8 cellular contexts compared by ENCODE assay signal in the genomic region with DNA sequence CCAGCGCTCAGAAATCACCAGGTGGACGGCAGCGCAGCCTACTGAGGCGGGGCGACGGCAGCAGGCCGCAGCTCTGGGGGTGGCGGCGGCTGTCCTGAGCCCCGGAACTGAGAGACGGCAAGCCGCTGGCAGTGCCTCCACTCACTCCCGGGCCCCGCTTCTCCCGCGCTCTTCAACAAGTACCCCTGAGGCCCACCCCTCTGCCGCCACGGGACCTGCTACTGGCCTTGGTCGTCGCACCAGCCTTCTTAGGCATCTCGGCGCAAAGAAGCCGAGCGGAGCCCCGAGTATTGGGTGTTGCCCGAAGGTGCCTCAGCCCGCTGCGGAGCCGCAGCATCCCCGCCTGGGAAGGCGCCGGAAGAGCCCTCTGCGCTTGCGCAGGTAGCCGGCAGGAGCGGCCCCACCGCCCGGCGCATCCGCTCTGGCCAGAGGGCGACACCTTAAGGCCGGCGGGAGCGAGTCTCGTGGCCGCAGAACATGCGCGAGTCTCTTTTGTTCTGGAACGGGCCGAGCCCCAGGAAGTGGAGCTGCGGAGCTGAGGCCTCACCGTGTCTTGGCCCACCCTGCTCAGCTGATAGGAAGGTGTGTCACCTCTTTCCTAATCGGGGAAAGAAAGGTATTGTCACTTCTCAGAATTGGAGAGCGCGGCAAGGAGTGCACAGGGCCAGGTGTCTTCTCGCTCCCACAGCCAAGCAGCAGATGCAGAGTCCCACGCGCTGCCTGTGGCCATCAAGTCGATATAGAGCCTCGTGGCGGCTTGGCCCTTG. TPM values are rescaled to one million over a fixed set of nuclear protein-coding genes. Genes with fewer than 3 reads are reported as not detected.
DNase-seq lines count a peak whose midpoint lies in the region; ATAC-seq and TF ChIP-seq lines count a peak whose summit lies in the region.

Gene C15orf40 (minus strand): TSS at position 369 of the 767 bp plus-strand sequence. CDS start 32 bp downstream, at position 337.

- H3K27ac ChIP-seq in OCI-LY7 (ENCODE audit: low read depth, low read length, poor library complexity, severe bottlenecking) (peak within 1 kb of the TSS; percentile 74), epithelial cell of prostate (peak within 1 kb of the TSS; percentile 79)

- ATAC-seq in GM21528 (IDR thresholded peaks at IDR 0.05; ENCODE audit: low FRiP score, unreplicated experiment): peak; percentile 86
- ATAC-seq in mucosa of descending colon: peak; percentile 99

- TF ChIP-seq CTCF in OCI-LY7 (conservative IDR thresholded peaks at IDR 0.05; ENCODE audit: low read length) (peak; percentile 77), mucosa of descending colon (IDR thresholded peaks at IDR 0.05) (peak; percentile 78)

- H3K36me3 ChIP-seq in OCI-LY7 (ENCODE audit: insufficient read depth, low read length) (peaks cover 49% of the 10 kb centered on the region), mucosa of descending colon (ENCODE audit: low read depth) (no peaks in the 10 kb centered on the region)

- no peaks in the 10 kb centered on the region for H3K9me2 ChIP-seq in OCI-LY7 (ENCODE audit: insufficient read depth, low read length)

- peak within 1 kb of the TSS; percentile 92 for H3K4me2 ChIP-seq in OCI-LY7 (ENCODE audit: low read length)

- POLR2A ChIA-PET in OCI-LY7 (lab: Charles Lee): interaction anchor here (0.5 to 2.4 kb wide), 7 partner anchors 10 to 1887 kb away, joined by 3 to 6 read pairs (median 4); no protein-coding TSS in a partner anchor

- H3K4me1 ChIP-seq in OCI-LY7 (ENCODE audit: insufficient read depth, low read length, poor library complexity, severe bottlenecking) (peaks cover 23% of the 10 kb centered on the region), mucosa of descending colon (ENCODE audit: low read depth) (peaks cover 16% of the 10 kb centered on the region)

- BruUV-seq in OCI-LY7 (replicated peaks; lab: Mats Ljungman, UMichigan): no TSS peak

- H3K4me3 ChIP-seq in OCI-LY7 (ENCODE audit: low read depth, low read length, poor library complexity, severe bottlenecking) (peak within 1 kb of the TSS; percentile 93), mucosa of descending colon (peak within 1 kb of the TSS; percentile 100)

- peak; percentile 57 for DNase-seq in DMS153 treated with DMSO at 0.1 percent for 48 hours (lab: John Stamatoyannopoulos, UW; ENCODE audit: unreplicated experiment)
- DNase-seq in HuH-7.5 (ENCODE audit: low spot score): peak; percentile 93
- DNase-seq in OCI-LY7 (ENCODE audit: low spot score): peak; percentile 96
- DNase-seq in activated T-cell treated with anti-CD3 and anti-CD28 coated beads for 4 hours: peak; percentile 67
- peak; percentile 49 for DNase-seq in epithelial cell of prostate (ENCODE audit: low read depth, low spot score)
- peak; percentile 90 to 95 (median 92) for DNase-seq in mucosa of descending colon
- peak; percentile 80 for DNase-seq in stimulated activated CD8-positive, alpha-beta memory T cell treated with anti-CD3 and anti-CD28 coated beads, Interleukin-4, amount 100 ng/mL, for 24 hours (ENCODE audit: low read depth)

- intact Hi-C loops in OCI-LY7 (cut with micrococcal nuclease; ENCODE audit: unreplicated experiment): loop anchor here (1.0 kb wide), 3 partner anchors 56 to 197 kb away; partner anchors contain the start of gene BTBD1
- intact Hi-C loops in mucosa of descending colon (cut with DNase I, micrococcal nuclease): no loop called here

- H2AFZ ChIP-seq in OCI-LY7 (ENCODE audit: low read length): peak within 1 kb of the TSS; percentile 91

- peaks cover 8% of the 10 kb centered on the region; the same call in 1 of the 2 replicates for H4K20me1 ChIP-seq in OCI-LY7 (ENCODE audit: insufficient read depth, low read length)

- CTCF ChIA-PET in OCI-LY7 (lab: Charles Lee; ENCODE audit: unreplicated experiment): interaction anchor here (1.0 to 1.9 kb wide), 3 partner anchors 15 to 197 kb away, joined by 3 to 6 read pairs (median 3); partner anchors contain the start of gene BTBD1

- H3K9me3 ChIP-seq in OCI-LY7 (ENCODE audit: low read length): no peaks in the 10 kb centered on the region
- no peaks in the 10 kb centered on the region for H3K9me3 ChIP-seq in mucosa of descending colon

- H3K79me2 ChIP-seq in OCI-LY7 (ENCODE audit: insufficient read depth, low read depth, low read length): peaks cover 12% of the 10 kb centered on the region

RNA-seq across cellular contexts. Expression of gene C15orf40, which starts in this region (rescaled TPM):
- total RNA-seq in OCI-LY7 (2014; rRNA removed; shearing (Covaris generic)): 29.9 and 33.8 TPM in 2 replicates
- total RNA-seq in OCI-LY7 (2022): 37.9 and 45.8 TPM in 2 replicates
- total RNA-seq in mucosa of descending colon: 10 to 100 TPM; 21.4 to 24.6 (median 23.0) TPM

Comparison
In these comparisons a context has a peak if more than half of its experiments do, and no peak if none do; other contexts are left out.
1. Peak in every context shown above with its lines: DNase-seq, ATAC-seq, H3K4me3 ChIP-seq and H3K27ac ChIP-seq.